8 cellular contexts compared by ENCODE assay signal in the genomic region with DNA sequence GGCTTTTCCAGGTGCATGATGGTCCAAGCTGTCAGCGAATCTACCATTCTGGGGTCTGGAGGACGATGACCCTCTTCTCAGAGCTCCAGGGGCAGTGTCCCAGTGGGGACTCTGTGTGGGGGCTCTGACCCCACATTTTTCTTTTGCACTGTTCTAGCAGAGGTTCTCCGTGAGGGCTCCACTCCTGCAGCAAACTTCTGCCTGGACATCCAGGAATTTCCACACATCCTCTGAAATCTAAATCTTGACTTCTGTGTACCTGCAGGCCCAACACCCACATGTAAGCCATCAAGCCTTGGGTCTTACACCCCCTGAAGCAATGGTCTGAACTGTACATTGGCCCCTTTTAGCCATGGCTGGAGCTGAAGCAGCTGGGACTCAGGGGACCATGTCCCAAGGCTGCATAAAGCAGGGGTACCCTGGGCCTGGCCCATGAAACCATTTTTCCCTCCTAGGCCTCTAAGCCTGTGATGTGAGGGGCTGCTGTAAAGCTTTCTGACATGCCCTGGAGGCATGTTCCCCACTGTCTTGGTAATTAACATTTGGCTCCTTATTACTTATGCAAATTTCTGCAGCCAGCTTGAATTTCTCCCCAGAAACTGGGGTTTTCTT.
"Had no signal": no experiment of that assay in that cellular context is flagged by ENCODE, and none has a peak within 500 bp of the region (broad histone marks: within the 10 kb centered on the region; RNA-seq: fewer than 3 reads in every experiment).

No MANE protein-coding gene starts in this region.

- H3K4me3 ChIP-seq: GM12878 had no signal

- FAIRE-seq: G401.6, GM12878, GM12891, GM12892, GM18507, GM19239 had no signal

- ATAC-seq: GM12878 had no signal

- DNase-seq: GDM1, GF-D8 had no signal
